In the genomic region with DNA sequence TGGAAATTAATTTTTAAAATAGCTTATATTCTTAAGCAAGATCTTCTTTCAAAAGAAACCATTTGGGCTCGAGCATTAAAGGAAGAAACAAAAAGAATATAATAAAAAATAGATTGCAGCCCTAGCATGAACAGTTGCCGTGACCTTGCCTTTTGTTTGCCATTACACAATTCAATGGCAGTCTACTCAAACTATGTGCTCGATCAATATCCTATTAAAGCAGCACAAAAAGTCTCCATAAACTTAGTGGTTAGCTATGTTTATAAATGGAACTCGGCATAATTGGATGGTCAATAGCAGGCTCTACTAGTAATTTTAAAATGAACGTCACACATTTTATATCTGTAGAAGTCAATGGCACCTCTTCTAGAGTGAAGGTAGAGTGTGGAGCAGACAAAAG, we compare ENCODE assay signal across 15 cellular contexts.
DNase-seq lines count a peak whose midpoint lies in the region; ATAC-seq and TF ChIP-seq lines count a peak whose summit lies in the region.
"Had no signal": no experiment of that assay in that cellular context is flagged by ENCODE, and none has a peak within 500 bp of the region (broad histone marks: within the 10 kb centered on the region; RNA-seq: fewer than 3 reads in every experiment).

No MANE protein-coding gene starts in this region.

- H3K27me3 ChIP-seq in RWPE2 (ENCODE audit: insufficient read depth, poor library complexity, severe bottlenecking) = no peaks in the 10 kb centered on the region
- no peaks in the 10 kb centered on the region for H3K27me3 ChIP-seq in foreskin keratinocyte
- H3K27me3 ChIP-seq in gastrocnemius medialis = no peaks in the 10 kb centered on the region
- H3K27me3 ChIP-seq: cardiac muscle cell had no signal

- peak overlapping the region; percentile 8 for H3K4me3 ChIP-seq in RWPE2 (ENCODE audit: severe bottlenecking)
- peak overlapping the region; percentile 32 to 41 (median 38) for H3K4me3 ChIP-seq in gastrocnemius medialis
- H3K4me3 ChIP-seq: cardiac muscle cell, SK-N-MC had no signal

- in situ Hi-C loops in gastrocnemius medialis (cut with MboI; ENCODE audit: low sequenced_read_pairs in 4 of 4) = loop anchor here in 3 of 4 donors (5.0 to 25.0 kb wide), 5 partner anchors 254 to 477 kb away; a partner anchor contains a TSS

- ATAC-seq in RWPE2 (ENCODE audit: low read depth) (no peak), foreskin keratinocyte (no peak), gastrocnemius medialis (no peak)
- ATAC-seq in stimulated activated naive CD8-positive, alpha-beta T cell treated with anti-CD3 and anti-CD28 coated beads, Interleukin-15, amount 100 ng/mL, for 72 hours = no peak
- no peak for ATAC-seq in activated T-helper 17 cell treated with anti-CD3 and anti-CD28 coated beads, Interleukin-2, amount 50 U/mL, for 72 hours (replicated peaks)
- ATAC-seq: activated T-cell treated with anti-CD3 and anti-CD28 coated beads, Interleukin-2, amount 50 U/mL, for 72 hours had no signal

- no peak for DNase-seq in CD14-positive monocyte (ENCODE audit: low spot score)
- no peak for DNase-seq in RWPE2 (ENCODE audit: low spot score)
- no peak for DNase-seq in foreskin keratinocyte
- no peak for DNase-seq in gastrocnemius medialis
- DNase-seq in HT-29 (ENCODE audit: low spot score) = no peak
- DNase-seq in stimulated activated naive CD8-positive, alpha-beta T cell treated with anti-CD3 and anti-CD28 coated beads, Interleukin-15, amount 100 ng/mL, for 72 hours = no peak
- no peak for DNase-seq in GM10266 (ENCODE audit: extremely low spot score)
- DNase-seq: activated CD4-positive, CD25-positive, alpha-beta regulatory T cell treated with anti-CD3 and anti-CD28 coated beads, Interleukin-2, amount 50 U/mL, for 72 hours; activated T-cell treated with anti-CD3 and anti-CD28 coated beads, Interleukin-2, amount 50 U/mL, for 72 hours; GDM1 had no signal

- H3K4me1 Mint-ChIP-seq in CD14-positive monocyte = peaks cover 37% of the 10 kb centered on the region
- no peaks in the 10 kb centered on the region for H3K4me1 Mint-ChIP-seq in stimulated activated naive CD8-positive, alpha-beta T cell treated with anti-CD3 and anti-CD28 coated beads, Interleukin-15, amount 100 ng/mL, for 72 hours
- H3K4me1 Mint-ChIP-seq in activated T-helper 17 cell treated with anti-CD3 and anti-CD28 coated beads, Interleukin-2, amount 50 U/mL, for 72 hours = no peaks in the 10 kb centered on the region

- H3K27ac ChIP-seq in RWPE2 (ENCODE audit: poor library complexity, severe bottlenecking) (peak overlapping the region; percentile 98), foreskin keratinocyte (peak overlapping the region; percentile 90), gastrocnemius medialis (peak overlapping the region; percentile 75 to 83 (median 78))
- H3K27ac ChIP-seq: HL-60, SK-N-MC had no signal

- TF ChIP-seq CTCF in CD14-positive monocyte (IDR thresholded peaks at IDR 0.05) (no peak), RWPE2 (IDR thresholded peaks at IDR 0.05; ENCODE audit: poor library complexity, severe bottlenecking) (no peak), foreskin keratinocyte (conservative IDR thresholded peaks at IDR 0.05) (no peak), gastrocnemius medialis (IDR thresholded peaks at IDR 0.05 in 4 of 5, conservative IDR thresholded peaks at IDR 0.05 in 1 of 5) (no peak), GM10266 (IDR thresholded peaks at IDR 0.05; ENCODE audit: control insufficient read depth, insufficient read depth, low read depth, missing control alignments) (no peak)

- peak overlapping the region; percentile 48 to 77 for H3K4me3 Mint-ChIP-seq in CD14-positive monocyte
- no peak overlapping the region for H3K4me3 Mint-ChIP-seq in stimulated activated naive CD8-positive, alpha-beta T cell treated with anti-CD3 and anti-CD28 coated beads, Interleukin-15, amount 100 ng/mL, for 72 hours
- no peak overlapping the region for H3K4me3 Mint-ChIP-seq in activated T-helper 17 cell treated with anti-CD3 and anti-CD28 coated beads, Interleukin-2, amount 50 U/mL, for 72 hours
- H3K4me3 Mint-ChIP-seq: activated T-cell treated with anti-CD3 and anti-CD28 coated beads, Interleukin-2, amount 50 U/mL, for 72 hours had no signal

- TF ChIP-seq POLR2A in gastrocnemius medialis (IDR thresholded peaks at IDR 0.05) = no peak

- intact Hi-C loops in CD14-positive monocyte (cut with micrococcal nuclease) = no loop called here
- intact Hi-C loops in gastrocnemius medialis (cut with DNase I; ENCODE audit: low total_unique reads) = loop anchor here (1.0 to 5.0 kb wide), 6 partner anchors 98 to 487 kb away; no protein-coding TSS in a partner anchor

- peaks cover 0 to 2% of the 10 kb centered on the region in 2 donors for H3K36me3 Mint-ChIP-seq in CD14-positive monocyte
- H3K36me3 Mint-ChIP-seq in activated T-helper 17 cell treated with anti-CD3 and anti-CD28 coated beads, Interleukin-2, amount 50 U/mL, for 72 hours (ENCODE audit: low read depth) = no peaks in the 10 kb centered on the region

- H3K9me3 ChIP-seq in RWPE2 (ENCODE audit: severe bottlenecking) (no peaks in the 10 kb centered on the region), gastrocnemius medialis (no peaks in the 10 kb centered on the region)

- H3K4me1 ChIP-seq in RWPE2 (ENCODE audit: insufficient read depth, poor library complexity, severe bottlenecking) (peaks cover 26% of the 10 kb centered on the region), foreskin keratinocyte (peaks cover 21% of the 10 kb centered on the region), gastrocnemius medialis (peaks cover 35 to 36% of the 10 kb centered on the region in 2 donors)

- H3K36me3 ChIP-seq in RWPE2 (ENCODE audit: low read depth) = peaks cover 3% of the 10 kb centered on the region; the same call in 1 of the 2 replicates
- no peaks in the 10 kb centered on the region for H3K36me3 ChIP-seq in gastrocnemius medialis
- H3K36me3 ChIP-seq: cardiac muscle cell had no signal

- no peaks in the 10 kb centered on the region for H3K9me3 Mint-ChIP-seq in CD14-positive monocyte
- no peaks in the 10 kb centered on the region for H3K9me3 Mint-ChIP-seq in stimulated activated naive CD8-positive, alpha-beta T cell treated with anti-CD3 and anti-CD28 coated beads, Interleukin-15, amount 100 ng/mL, for 72 hours
- no peaks in the 10 kb centered on the region for H3K9me3 Mint-ChIP-seq in activated T-helper 17 cell treated with anti-CD3 and anti-CD28 coated beads, Interleukin-2, amount 50 U/mL, for 72 hours
- H3K9me3 Mint-ChIP-seq: activated T-cell treated with anti-CD3 and anti-CD28 coated beads, Interleukin-2, amount 50 U/mL, for 72 hours; type B pancreatic cell had no signal

- H3K27ac Mint-ChIP-seq in CD14-positive monocyte = no peak overlapping the region
- H3K27ac Mint-ChIP-seq in stimulated activated naive CD8-positive, alpha-beta T cell treated with anti-CD3 and anti-CD28 coated beads, Interleukin-15, amount 100 ng/mL, for 72 hours = no peak overlapping the region
- no peak overlapping the region for H3K27ac Mint-ChIP-seq in activated T-helper 17 cell treated with anti-CD3 and anti-CD28 coated beads, Interleukin-2, amount 50 U/mL, for 72 hours
- H3K27ac Mint-ChIP-seq: activated T-cell treated with anti-CD3 and anti-CD28 coated beads, Interleukin-2, amount 50 U/mL, for 72 hours had no signal

- H3K27me3 Mint-ChIP-seq in CD14-positive monocyte (ENCODE audit: low read depth in 3 of 3) = peaks cover 0 to 2% (median 2%) of the 10 kb centered on the region in 3 donors
- no peaks in the 10 kb centered on the region for H3K27me3 Mint-ChIP-seq in stimulated activated naive CD8-positive, alpha-beta T cell treated with anti-CD3 and anti-CD28 coated beads, Interleukin-15, amount 100 ng/mL, for 72 hours
- H3K27me3 Mint-ChIP-seq in activated T-helper 17 cell treated with anti-CD3 and anti-CD28 coated beads, Interleukin-2, amount 50 U/mL, for 72 hours = no peaks in the 10 kb centered on the region

Comparison
In these comparisons a context has a peak if more than half of its experiments do, and no peak if none do; other contexts are left out.
1. H3K4me3 Mint-ChIP-seq: peak in CD14-positive monocyte (2 of 2); none in stimulated activated naive CD8-positive, alpha-beta T cell treated with anti-CD3 and anti-CD28 coated beads, Interleukin-15, amount 100 ng/mL, for 72 hours (0 of 2) and activated T-helper 17 cell treated with anti-CD3 and anti-CD28 coated beads, Interleukin-2, amount 50 U/mL, for 72 hours (single experiment).
2. Peak in every context shown above with its lines, with median percentiles within 50 percentile points of each other: H3K27ac ChIP-seq.